9 cellular contexts compared by ENCODE assay signal in genomic region chr22:37282385-37282677, GRCh38. TPM values are rescaled to one million over a fixed set of nuclear protein-coding genes. Genes with fewer than 3 reads are reported as not detected.
DNase-seq lines count a peak whose midpoint lies in the region; ATAC-seq, FAIRE-seq and TF ChIP-seq lines count a peak whose summit lies in the region.
"Had no signal": no experiment of that assay in that cellular context is flagged by ENCODE, and none has a peak within 500 bp of the region (broad histone marks: within the 10 kb centered on the region; RNA-seq: fewer than 3 reads in every experiment).

Gene CYTH4, plus strand, starts transcription at chr22:37282508. Its CDS starts 62 bp downstream, at chr22:37282570.

- H3K4me3 ChIP-seq in IMR-90 (ENCODE audit: insufficient read depth, low read depth, low read length) (no peak within 1 kb of the TSS), brain microvascular endothelial cell (ENCODE audit: low read depth, low read length) (no peak within 1 kb of the TSS)

- CTCF ChIA-PET in IMR-90 (lab: Yijun Ruan, JAX) = no interaction called here

- H4K20me1 ChIP-seq in IMR-90 (ENCODE audit: insufficient read depth, low read length) = no peaks in the 10 kb centered on the region

- peak within 1 kb of the TSS; percentile 14 for H2AFZ ChIP-seq in IMR-90 (replicated peaks; ENCODE audit: low read length, poor library complexity)

- H2BK5ac ChIP-seq in IMR-90 (ENCODE audit: low read depth, low read length, poor library complexity, severe bottlenecking) = no peak within 1 kb of the TSS

- POLR2A ChIA-PET in IMR-90 (lab: Charles Lee; ENCODE audit: unreplicated experiment) = no interaction called here

- no peak within 1 kb of the TSS for H4K91ac ChIP-seq in IMR-90 (ENCODE audit: insufficient read depth, low read depth, low read length)

- no peak within 1 kb of the TSS for H3K18ac ChIP-seq in IMR-90 (ENCODE audit: low read depth, low read length)

- H3K56ac ChIP-seq in IMR-90 (ENCODE audit: extremely low read depth, insufficient read depth, low read length) = no peak within 1 kb of the TSS

- TF ChIP-seq RAD21 in IMR-90 (IDR thresholded peaks at IDR 0.05; ENCODE audit: low read length) = no peak

- H3K4ac ChIP-seq in IMR-90 (ENCODE audit: low read depth, low read length) = no peak within 1 kb of the TSS

- dilution Hi-C loops in IMR-90 (cut with HindIII; ENCODE audit: low sequenced_read_pairs, unreplicated experiment) = no loop called here

- TF ChIP-seq CTCF in IMR-90 (conservative IDR thresholded peaks at IDR 0.05; ENCODE audit: low read depth, low read length) = no peak
- no peak for TF ChIP-seq CTCF in brain microvascular endothelial cell (IDR thresholded peaks at IDR 0.05; ENCODE audit: low read depth, low read length, missing control alignments)

- BruUV-seq in IMR-90 (replicated peaks; lab: Mats Ljungman, UMichigan) = no TSS peak

- H3K9me3 ChIP-seq in IMR-90 (ENCODE audit: control insufficient read depth, insufficient read depth, low read length) = peaks cover 5% of the 10 kb centered on the region

- H2AK5ac ChIP-seq in IMR-90 (ENCODE audit: low read depth, low read length) = no peak within 1 kb of the TSS

- WGBS in IMR-90 (ENCODE audit: extremely low coverage in 2 of 2, insufficient read length in 1 of 2), 2 experiments = 70% methylated on average over 6 of the region's 12 CpGs; no CpG with 5 or more reads in 1 of the 2 experiments

- no peaks in the 10 kb centered on the region for H3K36me3 ChIP-seq in IMR-90 (ENCODE audit: control insufficient read depth, insufficient read depth, low read length)
- H3K36me3 ChIP-seq in brain microvascular endothelial cell (replicated peaks) = no peaks in the 10 kb centered on the region

- no peak within 1 kb of the TSS for H2BK120ac ChIP-seq in IMR-90 (ENCODE audit: low read depth, low read length)

- H3K4me1 ChIP-seq in IMR-90 (ENCODE audit: control insufficient read depth, insufficient read depth, low read length) = no peaks in the 10 kb centered on the region; the same call in 1 of the 2 replicates

- H3K27me3 ChIP-seq in IMR-90 (ENCODE audit: control insufficient read depth, insufficient read depth, low read length) (peaks cover 12% of the 10 kb centered on the region), brain microvascular endothelial cell (replicated peaks) (no peaks in the 10 kb centered on the region)

- no peak within 1 kb of the TSS for H3K9ac ChIP-seq in IMR-90 (ENCODE audit: low read depth, low read length)

- 0 out of 2 replicates have a peak within 1 kb of the TSS, but pooled peaks have one; percentile 15 for H3K14ac ChIP-seq in IMR-90 (replicated peaks; ENCODE audit: low read depth, low read length)

- no peak within 1 kb of the TSS for H4K5ac ChIP-seq in IMR-90 (ENCODE audit: low read depth, low read length)

- intact Hi-C loops in IMR-90 (cut with micrococcal nuclease) = no loop called here

- no peak for TF ChIP-seq POLR2A in IMR-90 (IDR thresholded peaks at IDR 0.05; ENCODE audit: low read depth, low read length)

- no peak within 1 kb of the TSS for H4K8ac ChIP-seq in IMR-90 (ENCODE audit: low read depth in 2 of 2, low read length in 2 of 2)

- H3K79me1 ChIP-seq in IMR-90 (ENCODE audit: low read depth in 1 of 2, low read length in 2 of 2) = no peaks in the 10 kb centered on the region

- no peak within 1 kb of the TSS for H3K23ac ChIP-seq in IMR-90 (ENCODE audit: low read depth, low read length)

- ATAC-seq in IMR-90 (ENCODE audit: low read depth) = no peak
- ATAC-seq in HG03469 (IDR thresholded peaks at IDR 0.05; ENCODE audit: unreplicated experiment) = no peak

- no peak within 1 kb of the TSS for H2BK20ac ChIP-seq in IMR-90 (ENCODE audit: low read depth, low read length)

- in situ Hi-C loops in IMR-90 (cut with MboI; ENCODE audit: low sequenced_read_pairs) = no loop called here
- in situ Hi-C loops in brain microvascular endothelial cell (cut with HindIII; ENCODE audit: low pct_ligation_motif_present, low sequenced_read_pairs) = no loop called here

- DNase-seq in ELR (ENCODE audit: low read depth) (peak; percentile 44), IMR-90 (no peak), germinal center (ENCODE audit: low spot score) (peak; percentile 78), brain microvascular endothelial cell (no peak), RCC 7860 (ENCODE audit: low spot score) (no peak)
- DNase-seq in activated CD8-positive, alpha-beta memory T cell treated with anti-CD3 and anti-CD28 coated beads for 4 hours (ENCODE audit: low read depth in 2 of 2) = peak; percentile 58 to 60
- DNase-seq in stimulated activated CD4-positive, alpha-beta T cell treated with anti-CD3 and anti-CD28 coated beads, Interleukin-2, amount 100 ng/mL, for 4 hours (ENCODE audit: low read depth) = peak; percentile 63

- H3K27ac ChIP-seq in IMR-90 (ENCODE audit: insufficient read depth, low read length) (no peak within 1 kb of the TSS), brain microvascular endothelial cell (no peak within 1 kb of the TSS)
- H3K27ac ChIP-seq: epithelial cell of prostate had no signal

- FAIRE-seq in RCC 7860 (lab: Jason Lieb, UNC) = no peak

- H2BK15ac ChIP-seq in IMR-90 (ENCODE audit: low read depth, low read length) = no peak within 1 kb of the TSS

- no peak within 1 kb of the TSS for H2AK9ac ChIP-seq in IMR-90 (replicated peaks; ENCODE audit: low read depth, low read length, poor library complexity)

- no peak within 1 kb of the TSS for H3K4me2 ChIP-seq in IMR-90 (ENCODE audit: low read depth, low read length)

- H3K9me1 ChIP-seq in IMR-90 (ENCODE audit: insufficient read depth, low read length) = peaks cover 9% of the 10 kb centered on the region; the same call in 1 of the 2 replicates

TF ChIP-seq in IMR-90, 13 proteins besides CTCF, POLR2A, EP300 and RAD21:
- TF ChIP-seq RFX5 (IDR thresholded peaks at IDR 0.05; ENCODE audit: low read depth, low read length) (no peak), USF2 (IDR thresholded peaks at IDR 0.05; ENCODE audit: low read depth, low read length) (no peak), RCOR1 (IDR thresholded peaks at IDR 0.05; ENCODE audit: insufficient replicate concordance, low read length) (no peak), NFE2L2 (IDR thresholded peaks at IDR 0.05; ENCODE audit: low read depth, low read length) (no peak), CEBPB (IDR thresholded peaks at IDR 0.05; ENCODE audit: low read depth, low read length) (no peak), CHD1 (IDR thresholded peaks at IDR 0.05; ENCODE audit: low read depth, low read length) (no peak), BHLHE40 (IDR thresholded peaks at IDR 0.05; ENCODE audit: low read depth, low read length) (no peak), MXI1 (IDR thresholded peaks at IDR 0.05; ENCODE audit: borderline replicate concordance, low read depth, low read length) (no peak), SMC3 (IDR thresholded peaks at IDR 0.05; ENCODE audit: low read depth, low read length) (no peak)
TF ChIP-seq in IMR-90: peak in this region for 0.

RNA-seq across cellular contexts. Expression of gene CYTH4, which starts in this region (rescaled TPM):
- 0.28 and 0.36 TPM in 2 replicates for total RNA-seq in IMR-90 (2012; rRNA removed)
- 0.55 and 0.85 TPM in 2 replicates for polyA plus RNA-seq in IMR-90 (2012; rRNA removed)
- 0.38 TPM in 2 replicates for polyA plus RNA-seq in IMR-90 (2012; cell fraction: cytosol; rRNA removed)
- 0.68 and 0.84 TPM in 2 replicates for polyA plus RNA-seq in IMR-90 (2012; cell fraction: nucleus; rRNA removed; ENCODE audit: low replicate concordance)

Comparison
In these comparisons a context has a peak if more than half of its experiments do, and no peak if none do; other contexts are left out.
1. DNase-seq: peak in ELR (single experiment), activated CD8-positive, alpha-beta memory T cell treated with anti-CD3 and anti-CD28 coated beads for 4 hours (2 of 2), germinal center (single experiment) and stimulated activated CD4-positive, alpha-beta T cell treated with anti-CD3 and anti-CD28 coated beads, Interleukin-2, amount 100 ng/mL, for 4 hours (single experiment); none in IMR-90 (single experiment), brain microvascular endothelial cell (single experiment) and RCC 7860 (single experiment).